In genomic region chr17:2508035-2508434, GRCh38 we compare ENCODE assay signal across 15 cellular contexts.
"Had no signal": no experiment of that assay in that cellular context is flagged by ENCODE, and none has a peak within 500 bp of the region (broad histone marks: within the 10 kb centered on the region; RNA-seq: fewer than 3 reads in every experiment).

No MANE protein-coding gene starts in this region.

- H3K27me3 Mint-ChIP-seq: naive thymus-derived CD8-positive, alpha-beta T cell had no signal

- H3K9me3 Mint-ChIP-seq: naive thymus-derived CD8-positive, alpha-beta T cell; T-helper 1 cell treated with Interleukin-12 subunit alpha and Interleukin-12 subunit beta and Interleukin-4 antibody, amounts not matched to agents 30 μg/mL and 1 μg/mL, for 36 hours had no signal

- H3K27me3 ChIP-seq: right lobe of liver had no signal

- H3K4me3 ChIP-seq: prostate gland, right lobe of liver, thoracic aorta had no signal

- H3K9me3 ChIP-seq: prostate gland, right lobe of liver, thoracic aorta had no signal

- DNase-seq: activated CD4-positive, alpha-beta T cell treated with anti-CD3 and anti-CD28 coated beads, Interleukin-2, amount 50 U/mL, for 48 hours; activated naive CD4-positive, alpha-beta T cell treated with anti-CD3 and anti-CD28 coated beads, Interleukin-2, amount 50 U/mL, for 16 hours; anterior cingulate cortex; foreskin melanocyte; head of caudate nucleus; left colon; naive thymus-derived CD8-positive, alpha-beta T cell; occipital lobe; right lobe of liver; stimulated activated naive CD8-positive, alpha-beta T cell treated with anti-CD3 and anti-CD28 coated beads, Interleukin-15, Interleukin-2, amounts not matched to agents 100 U/mL and 50 U/mL, for 24 hours had no signal

- H3K27ac ChIP-seq: prostate gland, right lobe of liver, thoracic aorta had no signal

- H3K36me3 ChIP-seq: prostate gland, right lobe of liver, thoracic aorta had no signal

- H3K4me3 Mint-ChIP-seq: T-helper 1 cell treated with Interleukin-12 subunit alpha and Interleukin-12 subunit beta and Interleukin-4 antibody, amounts not matched to agents 30 μg/mL and 1 μg/mL, for 36 hours had no signal

- ATAC-seq: activated CD4-positive, CD25-positive, alpha-beta regulatory T cell treated with anti-CD3 and anti-CD28 coated beads, Interleukin-2, amount 50 U/mL, for 24 hours; left colon; naive thymus-derived CD8-positive, alpha-beta T cell; right lobe of liver; SK-N-SH treated with all-trans-retinoic acid at 6 μM for 48 hours; stimulated activated naive CD8-positive, alpha-beta T cell treated with anti-CD3 and anti-CD28 coated beads, Interleukin-15, Interleukin-2, amounts not matched to agents 100 U/mL and 50 U/mL, for 24 hours had no signal
